Comparison of ENCODE assay signal across 1 cellular context in the genomic region with DNA sequence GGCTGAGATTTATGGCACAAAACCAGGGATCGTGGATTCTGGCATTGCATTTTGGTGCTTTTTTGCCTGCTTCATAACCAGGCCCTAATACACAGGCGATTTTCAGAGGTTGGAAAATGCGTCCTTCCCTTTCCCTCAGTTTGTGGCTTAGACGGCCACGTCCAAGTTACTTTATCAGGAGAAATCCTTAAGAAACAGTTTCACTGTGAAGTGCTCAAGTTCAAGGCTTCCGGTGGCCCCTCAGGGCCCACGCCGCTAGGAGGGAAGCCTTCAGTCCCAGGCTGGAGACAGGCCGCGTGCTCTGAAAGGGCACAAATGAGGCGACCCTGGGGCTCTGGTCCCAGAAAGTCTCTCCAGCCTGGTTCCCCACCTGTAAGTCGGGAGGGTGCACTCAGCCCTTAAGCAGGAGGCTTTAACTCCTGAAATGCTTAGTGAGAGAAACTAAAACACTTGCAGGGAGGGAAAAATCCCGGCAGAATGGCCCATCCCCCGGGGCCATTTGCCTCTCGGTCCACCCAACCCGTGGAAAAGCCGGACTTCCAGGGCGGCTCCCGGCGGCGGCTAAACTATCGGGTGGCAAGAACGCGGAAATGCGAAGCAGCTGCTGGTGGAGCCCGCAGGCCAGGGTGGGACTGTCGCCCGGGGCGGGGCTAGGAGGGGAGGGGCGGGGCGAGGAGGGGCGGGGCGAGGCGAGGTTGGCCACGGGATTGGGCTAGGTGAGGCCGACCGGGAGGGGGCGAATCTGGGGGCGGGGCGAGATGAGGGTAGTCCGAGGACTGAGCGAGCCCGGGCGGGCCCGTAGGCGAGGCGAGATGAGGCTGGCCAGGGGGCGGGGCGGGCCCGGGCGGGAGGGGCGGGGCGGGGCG.
A peak's percentile ranks its signal among the peaks of the same experiment; 100 is the strongest.
TF ChIP-seq lines count a peak whose summit lies in the region.

No MANE protein-coding gene starts in this region.

TF ChIP-seq in HepG2, 621 proteins besides CTCF, POLR2A, EP300 and RAD21 (continued from another document and continues in another):
- TF ChIP-seq, protein P1, sequence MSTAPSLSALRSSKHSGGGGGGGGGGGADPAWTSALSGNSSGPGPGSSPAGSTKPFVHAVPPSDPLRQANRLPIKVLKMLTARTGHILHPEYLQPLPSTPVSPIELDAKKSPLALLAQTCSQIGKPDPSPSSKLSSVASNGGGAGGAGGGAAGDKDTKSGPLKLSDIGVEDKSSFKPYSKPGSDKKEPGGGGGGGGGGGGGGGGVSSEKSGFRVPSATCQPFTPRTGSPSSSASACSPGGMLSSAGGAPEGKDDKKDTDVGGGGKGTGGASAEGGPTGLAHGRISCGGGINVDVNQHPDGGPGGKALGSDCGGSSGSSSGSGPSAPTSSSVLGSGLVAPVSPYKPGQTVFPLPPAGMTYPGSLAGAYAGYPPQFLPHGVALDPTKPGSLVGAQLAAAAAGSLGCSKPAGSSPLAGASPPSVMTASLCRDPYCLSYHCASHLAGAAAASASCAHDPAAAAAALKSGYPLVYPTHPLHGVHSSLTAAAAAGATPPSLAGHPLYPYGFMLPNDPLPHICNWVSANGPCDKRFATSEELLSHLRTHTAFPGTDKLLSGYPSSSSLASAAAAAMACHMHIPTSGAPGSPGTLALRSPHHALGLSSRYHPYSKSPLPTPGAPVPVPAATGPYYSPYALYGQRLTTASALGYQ (CRISPR knock-in tag; IDR thresholded peaks at IDR 0.05), result no peak
- TF ChIP-seq PRPF4 (IDR thresholded peaks at IDR 0.05; ENCODE audit: low read depth, low read length, poor library complexity, severe bottlenecking) (no peak), ZNF253 (CRISPR knock-in tag; IDR thresholded peaks at IDR 0.05; ENCODE audit: borderline replicate concordance) (no peak), ZNF577 (CRISPR knock-in tag; IDR thresholded peaks at IDR 0.05; ENCODE audit: borderline replicate concordance, low read depth) (no peak), ZNF180 (CRISPR knock-in tag; IDR thresholded peaks at IDR 0.05; ENCODE audit: borderline replicate concordance, low read depth) (no peak), GTF2F1 (IDR thresholded peaks at IDR 0.05; ENCODE audit: low read length) (no peak), ZSCAN30 (CRISPR knock-in tag; IDR thresholded peaks at IDR 0.05) (no peak), ZNF367 (CRISPR knock-in tag; IDR thresholded peaks at IDR 0.05; ENCODE audit: borderline replicate concordance) (no peak), BORCS8-MEF2B (CRISPR knock-in tag; IDR thresholded peaks at IDR 0.05) (no peak; the same call in 1 of the 2 replicates), ZNF326 (CRISPR knock-in tag; IDR thresholded peaks at IDR 0.05; ENCODE audit: borderline replicate concordance) (no peak), LCORL (IDR thresholded peaks at IDR 0.05) (no peak), LCORL (CRISPR knock-in tag; IDR thresholded peaks at IDR 0.05) (peak; percentile 44; the same call in 1 of the 2 replicates), SKI (IDR thresholded peaks at IDR 0.05; ENCODE audit: partially characterized antibody) (no peak), PHF5A (CRISPR knock-in tag; IDR thresholded peaks at IDR 0.05; ENCODE audit: low read depth, unreplicated experiment) (no peak), ZNF160 (CRISPR knock-in tag; IDR thresholded peaks at IDR 0.05) (no peak), NFYC (CRISPR knock-in tag; IDR thresholded peaks at IDR 0.05) (0 out of 2 replicates have a peak, but pooled peaks have one; percentile 5), ZNF205 (CRISPR knock-in tag; IDR thresholded peaks at IDR 0.05) (no peak), ZNF766 (CRISPR knock-in tag; IDR thresholded peaks at IDR 0.05; ENCODE audit: borderline replicate concordance) (no peak), RFXANK (CRISPR knock-in tag; IDR thresholded peaks at IDR 0.05) (0 out of 2 replicates have a peak, but pooled peaks have one; percentile 59), ZNF556 (CRISPR knock-in tag; IDR thresholded peaks at IDR 0.05; ENCODE audit: borderline replicate concordance) (peak; percentile 64; the same call in 1 of the 2 replicates), ZNF17 (CRISPR knock-in tag; IDR thresholded peaks at IDR 0.05) (no peak), U2AF2 (IDR thresholded peaks at IDR 0.05; ENCODE audit: low read depth, low read length) (no peak), FOXK2 (IDR thresholded peaks at IDR 0.05) (no peak), IRX3 (CRISPR knock-in tag; IDR thresholded peaks at IDR 0.05; ENCODE audit: borderline replicate concordance, low read depth) (no peak)
- TF ChIP-seq, protein P2, sequence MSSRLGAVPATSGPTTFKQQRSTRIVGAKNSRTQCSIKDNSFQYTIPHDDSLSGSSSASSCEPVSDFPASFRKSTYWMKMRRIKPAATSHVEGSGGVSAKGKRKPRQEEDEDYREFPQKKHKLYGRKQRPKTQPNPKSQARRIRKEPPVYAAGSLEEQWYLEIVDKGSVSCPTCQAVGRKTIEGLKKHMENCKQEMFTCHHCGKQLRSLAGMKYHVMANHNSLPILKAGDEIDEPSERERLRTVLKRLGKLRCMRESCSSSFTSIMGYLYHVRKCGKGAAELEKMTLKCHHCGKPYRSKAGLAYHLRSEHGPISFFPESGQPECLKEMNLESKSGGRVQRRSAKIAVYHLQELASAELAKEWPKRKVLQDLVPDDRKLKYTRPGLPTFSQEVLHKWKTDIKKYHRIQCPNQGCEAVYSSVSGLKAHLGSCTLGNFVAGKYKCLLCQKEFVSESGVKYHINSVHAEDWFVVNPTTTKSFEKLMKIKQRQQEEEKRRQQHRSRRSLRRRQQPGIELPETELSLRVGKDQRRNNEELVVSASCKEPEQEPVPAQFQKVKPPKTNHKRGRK (CRISPR knock-in tag; IDR thresholded peaks at IDR 0.05), result no peak
- TF ChIP-seq, protein P3, sequence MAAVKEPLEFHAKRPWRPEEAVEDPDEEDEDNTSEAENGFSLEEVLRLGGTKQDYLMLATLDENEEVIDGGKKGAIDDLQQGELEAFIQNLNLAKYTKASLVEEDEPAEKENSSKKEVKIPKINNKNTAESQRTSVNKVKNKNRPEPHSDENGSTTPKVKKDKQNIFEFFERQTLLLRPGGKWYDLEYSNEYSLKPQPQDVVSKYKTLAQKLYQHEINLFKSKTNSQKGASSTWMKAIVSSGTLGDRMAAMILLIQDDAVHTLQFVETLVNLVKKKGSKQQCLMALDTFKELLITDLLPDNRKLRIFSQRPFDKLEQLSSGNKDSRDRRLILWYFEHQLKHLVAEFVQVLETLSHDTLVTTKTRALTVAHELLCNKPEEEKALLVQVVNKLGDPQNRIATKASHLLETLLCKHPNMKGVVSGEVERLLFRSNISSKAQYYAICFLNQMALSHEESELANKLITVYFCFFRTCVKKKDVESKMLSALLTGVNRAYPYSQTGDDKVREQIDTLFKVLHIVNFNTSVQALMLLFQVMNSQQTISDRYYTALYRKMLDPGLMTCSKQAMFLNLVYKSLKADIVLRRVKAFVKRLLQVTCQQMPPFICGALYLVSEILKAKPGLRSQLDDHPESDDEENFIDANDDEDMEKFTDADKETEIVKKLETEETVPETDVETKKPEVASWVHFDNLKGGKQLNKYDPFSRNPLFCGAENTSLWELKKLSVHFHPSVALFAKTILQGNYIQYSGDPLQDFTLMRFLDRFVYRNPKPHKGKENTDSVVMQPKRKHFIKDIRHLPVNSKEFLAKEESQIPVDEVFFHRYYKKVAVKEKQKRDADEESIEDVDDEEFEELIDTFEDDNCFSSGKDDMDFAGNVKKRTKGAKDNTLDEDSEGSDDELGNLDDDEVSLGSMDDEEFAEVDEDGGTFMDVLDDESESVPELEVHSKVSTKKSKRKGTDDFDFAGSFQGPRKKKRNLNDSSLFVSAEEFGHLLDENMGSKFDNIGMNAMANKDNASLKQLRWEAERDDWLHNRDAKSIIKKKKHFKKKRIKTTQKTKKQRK (IDR thresholded peaks at IDR 0.05; ENCODE audit: low read length), result no peak
- TF ChIP-seq, protein P4, sequence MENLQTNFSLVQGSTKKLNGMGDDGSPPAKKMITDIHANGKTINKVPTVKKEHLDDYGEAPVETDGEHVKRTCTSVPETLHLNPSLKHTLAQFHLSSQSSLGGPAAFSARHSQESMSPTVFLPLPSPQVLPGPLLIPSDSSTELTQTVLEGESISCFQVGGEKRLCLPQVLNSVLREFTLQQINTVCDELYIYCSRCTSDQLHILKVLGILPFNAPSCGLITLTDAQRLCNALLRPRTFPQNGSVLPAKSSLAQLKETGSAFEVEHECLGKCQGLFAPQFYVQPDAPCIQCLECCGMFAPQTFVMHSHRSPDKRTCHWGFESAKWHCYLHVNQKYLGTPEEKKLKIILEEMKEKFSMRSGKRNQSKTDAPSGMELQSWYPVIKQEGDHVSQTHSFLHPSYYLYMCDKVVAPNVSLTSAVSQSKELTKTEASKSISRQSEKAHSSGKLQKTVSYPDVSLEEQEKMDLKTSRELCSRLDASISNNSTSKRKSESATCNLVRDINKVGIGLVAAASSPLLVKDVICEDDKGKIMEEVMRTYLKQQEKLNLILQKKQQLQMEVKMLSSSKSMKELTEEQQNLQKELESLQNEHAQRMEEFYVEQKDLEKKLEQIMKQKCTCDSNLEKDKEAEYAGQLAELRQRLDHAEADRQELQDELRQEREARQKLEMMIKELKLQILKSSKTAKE (CRISPR knock-in tag; IDR thresholded peaks at IDR 0.05; ENCODE audit: borderline replicate concordance), result no peak
- TF ChIP-seq, protein P5, sequence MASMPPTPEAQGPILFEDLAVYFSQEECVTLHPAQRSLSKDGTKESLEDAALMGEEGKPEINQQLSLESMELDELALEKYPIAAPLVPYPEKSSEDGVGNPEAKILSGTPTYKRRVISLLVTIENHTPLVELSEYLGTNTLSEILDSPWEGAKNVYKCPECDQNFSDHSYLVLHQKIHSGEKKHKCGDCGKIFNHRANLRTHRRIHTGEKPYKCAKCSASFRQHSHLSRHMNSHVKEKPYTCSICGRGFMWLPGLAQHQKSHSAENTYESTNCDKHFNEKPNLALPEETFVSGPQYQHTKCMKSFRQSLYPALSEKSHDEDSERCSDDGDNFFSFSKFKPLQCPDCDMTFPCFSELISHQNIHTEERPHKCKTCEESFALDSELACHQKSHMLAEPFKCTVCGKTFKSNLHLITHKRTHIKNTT (CRISPR knock-in tag; IDR thresholded peaks at IDR 0.05), result no peak
- TF ChIP-seq, protein P6, sequence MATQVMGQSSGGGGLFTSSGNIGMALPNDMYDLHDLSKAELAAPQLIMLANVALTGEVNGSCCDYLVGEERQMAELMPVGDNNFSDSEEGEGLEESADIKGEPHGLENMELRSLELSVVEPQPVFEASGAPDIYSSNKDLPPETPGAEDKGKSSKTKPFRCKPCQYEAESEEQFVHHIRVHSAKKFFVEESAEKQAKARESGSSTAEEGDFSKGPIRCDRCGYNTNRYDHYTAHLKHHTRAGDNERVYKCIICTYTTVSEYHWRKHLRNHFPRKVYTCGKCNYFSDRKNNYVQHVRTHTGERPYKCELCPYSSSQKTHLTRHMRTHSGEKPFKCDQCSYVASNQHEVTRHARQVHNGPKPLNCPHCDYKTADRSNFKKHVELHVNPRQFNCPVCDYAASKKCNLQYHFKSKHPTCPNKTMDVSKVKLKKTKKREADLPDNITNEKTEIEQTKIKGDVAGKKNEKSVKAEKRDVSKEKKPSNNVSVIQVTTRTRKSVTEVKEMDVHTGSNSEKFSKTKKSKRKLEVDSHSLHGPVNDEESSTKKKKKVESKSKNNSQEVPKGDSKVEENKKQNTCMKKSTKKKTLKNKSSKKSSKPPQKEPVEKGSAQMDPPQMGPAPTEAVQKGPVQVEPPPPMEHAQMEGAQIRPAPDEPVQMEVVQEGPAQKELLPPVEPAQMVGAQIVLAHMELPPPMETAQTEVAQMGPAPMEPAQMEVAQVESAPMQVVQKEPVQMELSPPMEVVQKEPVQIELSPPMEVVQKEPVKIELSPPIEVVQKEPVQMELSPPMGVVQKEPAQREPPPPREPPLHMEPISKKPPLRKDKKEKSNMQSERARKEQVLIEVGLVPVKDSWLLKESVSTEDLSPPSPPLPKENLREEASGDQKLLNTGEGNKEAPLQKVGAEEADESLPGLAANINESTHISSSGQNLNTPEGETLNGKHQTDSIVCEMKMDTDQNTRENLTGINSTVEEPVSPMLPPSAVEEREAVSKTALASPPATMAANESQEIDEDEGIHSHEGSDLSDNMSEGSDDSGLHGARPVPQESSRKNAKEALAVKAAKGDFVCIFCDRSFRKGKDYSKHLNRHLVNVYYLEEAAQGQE (IDR thresholded peaks at IDR 0.05; ENCODE audit: borderline replicate concordance in 1 of 2, low read depth in 1 of 2, low read length in 2 of 2), result no peak
- TF ChIP-seq, protein P7, sequence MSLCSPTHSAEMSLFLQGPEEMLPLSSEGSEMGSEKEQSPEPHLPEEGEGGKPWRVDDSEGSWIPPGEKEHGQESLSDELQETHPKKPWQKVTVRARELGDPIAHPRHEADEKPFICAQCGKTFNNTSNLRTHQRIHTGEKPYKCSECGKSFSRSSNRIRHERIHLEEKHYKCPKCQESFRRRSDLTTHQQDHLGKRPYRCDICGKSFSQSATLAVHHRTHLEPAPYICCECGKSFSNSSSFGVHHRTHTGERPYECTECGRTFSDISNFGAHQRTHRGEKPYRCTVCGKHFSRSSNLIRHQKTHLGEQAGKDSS (CRISPR knock-in tag; IDR thresholded peaks at IDR 0.05; ENCODE audit: borderline replicate concordance, low read depth), result no peak
- TF ChIP-seq, protein P8, sequence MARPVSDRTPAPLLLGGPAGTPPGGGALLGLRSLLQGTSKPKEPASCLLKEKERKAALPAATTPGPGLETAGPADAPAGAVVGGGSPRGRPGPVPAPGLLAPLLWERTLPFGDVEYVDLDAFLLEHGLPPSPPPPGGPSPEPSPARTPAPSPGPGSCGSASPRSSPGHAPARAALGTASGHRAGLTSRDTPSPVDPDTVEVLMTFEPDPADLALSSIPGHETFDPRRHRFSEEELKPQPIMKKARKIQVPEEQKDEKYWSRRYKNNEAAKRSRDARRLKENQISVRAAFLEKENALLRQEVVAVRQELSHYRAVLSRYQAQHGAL (CRISPR knock-in tag; IDR thresholded peaks at IDR 0.05; ENCODE audit: not compliant biosample characterization), result no peak
